ENCODE assay signal across 8 cellular contexts in the genomic region with DNA sequence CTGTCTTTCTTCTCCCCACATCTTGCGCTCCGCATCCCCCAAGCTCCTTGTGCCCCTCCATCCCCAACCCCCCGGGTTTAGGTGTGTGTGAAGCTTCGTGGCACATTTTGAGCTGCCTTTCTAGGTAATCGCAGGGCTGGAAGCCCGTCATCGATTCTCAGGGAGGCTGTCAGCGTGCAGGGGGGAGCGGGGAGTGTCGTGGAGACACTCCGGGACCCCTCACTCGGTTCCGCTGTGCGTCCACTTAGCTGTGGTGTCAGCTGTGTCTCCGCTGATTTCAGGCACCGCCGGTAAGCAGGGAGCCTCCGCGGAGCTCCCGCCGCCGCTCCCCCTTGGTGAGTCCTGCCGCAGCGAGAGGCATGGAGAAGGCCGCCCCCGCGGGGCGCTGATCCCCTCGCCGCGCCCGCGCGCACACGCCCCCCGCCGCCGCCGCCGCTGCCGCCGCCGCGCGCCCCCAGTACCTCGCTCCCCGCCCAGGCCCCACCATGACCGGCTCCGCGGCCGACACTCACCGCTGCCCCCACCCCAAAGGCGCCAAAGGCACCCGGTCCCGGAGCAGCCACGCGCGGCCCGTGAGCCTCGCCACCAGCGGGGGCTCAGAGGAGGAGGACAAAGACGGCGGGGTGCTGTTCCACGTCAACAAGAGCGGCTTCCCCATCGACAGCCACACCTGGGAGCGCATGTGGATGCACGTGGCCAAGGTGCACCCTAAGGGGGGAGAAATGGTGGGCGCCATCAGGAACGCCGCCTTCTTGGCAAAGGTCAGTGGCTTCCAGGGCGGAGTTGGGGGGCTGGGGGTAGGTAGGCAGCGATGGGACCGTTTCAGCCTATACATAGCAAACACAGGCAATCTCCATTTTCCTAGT. TPM values are rescaled to one million over a fixed set of nuclear protein-coding genes. Genes with fewer than 3 reads are reported as not detected.
DNase-seq lines count a peak whose midpoint lies in the region; FAIRE-seq and TF ChIP-seq lines count a peak whose summit lies in the region.

No MANE protein-coding gene starts in this region.

- H3K9ac ChIP-seq in H1 (replicated peaks in 1 of 4; ENCODE audit: extremely low read depth in 1 of 4, low read depth in 3 of 4, low read length in 3 of 4) = peak overlapping the region; percentile 57 to 79 (median 67); a peak in 6 of 7 replicates

- no peak overlapping the region for H3K14ac ChIP-seq in H1 (ENCODE audit: insufficient read length)

- CTCF ChIA-PET in H1 (lab: Charles Lee; ENCODE audit: partially characterized antibody) = interaction anchor here (0.6 to 4.3 kb wide), 13 partner anchors 12 to 474 kb away, joined by 3 to 52 read pairs (median 5); no protein-coding TSS in a partner anchor

- peaks cover 5 to 57% of the 10 kb centered on the region in 2 experiments; a peak in 3 of 4 replicates for H3K79me2 ChIP-seq in H1 (ENCODE audit: control insufficient read depth in 1 of 2, insufficient read depth in 2 of 2, low read length in 2 of 2)

- H3K9me3 Mint-ChIP-seq in neural crest cell = peaks cover 8% of the 10 kb centered on the region

- H3K4me3 ChIP-seq in MG63 (peak overlapping the region; percentile 48), H1 (ENCODE audit: extremely low read depth in 1 of 4, insufficient read depth in 2 of 4, low read depth in 3 of 4, low read length in 4 of 4) (peak overlapping the region; percentile 55 to 95 (median 94))

- no peak overlapping the region for H3K23ac ChIP-seq in H1 (ENCODE audit: insufficient read length)

- peak overlapping the region; percentile 88 for H3K4me3 Mint-ChIP-seq in neural crest cell

- no peak for TF ChIP-seq RAD21 in H1 (IDR thresholded peaks at IDR 0.05 in 1 of 2, conservative IDR thresholded peaks at IDR 0.05 in 1 of 2; ENCODE audit: low read depth in 2 of 2, low read length in 2 of 2)

- peak overlapping the region; percentile 14; the same call in 1 of the 2 replicates for H2BK15ac ChIP-seq in H1 (ENCODE audit: low read length)

- H3K4me1 Mint-ChIP-seq in neural crest cell = peaks cover 25% of the 10 kb centered on the region

- in situ Hi-C loops in KBM-7 (cut with MboI; ENCODE audit: low pct_unique_long_range_greater_than_20kb, low sequenced_read_pairs) = no loop called here

- H2BK120ac ChIP-seq in H1 (replicated peaks; ENCODE audit: low read depth, low read length) = no peak overlapping the region

- peak overlapping the region; percentile 14; the same call in 1 of the 2 replicates for H3K27ac ChIP-seq in H1 (ENCODE audit: low read depth, low read length)

- H2BK12ac ChIP-seq in H1 (ENCODE audit: low read depth, low read length) = no peak overlapping the region

- H3K9me3 ChIP-seq in MG63 = no peaks in the 10 kb centered on the region
- no peaks in the 10 kb centered on the region for H3K9me3 ChIP-seq in H1 (ENCODE audit: insufficient read depth in 2 of 2, low read depth in 1 of 2, low read length in 1 of 2)

- H4K91ac ChIP-seq in H1 (replicated peaks; ENCODE audit: insufficient read length, low read length) = no peak overlapping the region

- peak overlapping the region; percentile 93 for H3K4ac ChIP-seq in H1 (replicated peaks; ENCODE audit: insufficient read length, low read depth, low read length)

- H3K36me3 Mint-ChIP-seq in neural crest cell (ENCODE audit: low read depth) = no peaks in the 10 kb centered on the region

- H3K56ac ChIP-seq in H1 (replicated peaks; ENCODE audit: insufficient read length, low read depth, low read length) = peak overlapping the region; percentile 54

- H3K27me3 ChIP-seq in MG63 (peaks cover 18% of the 10 kb centered on the region), H1 (replicated peaks in 1 of 4; ENCODE audit: control insufficient read depth in 3 of 4, extremely low read depth in 1 of 4, insufficient read depth in 3 of 4, low read length in 3 of 4) (peaks cover 0 to 4% (median 0%) of the 10 kb centered on the region in 4 experiments; a peak in 1 of 7 replicates)

- peaks cover 4 to 23% (median 13%) of the 10 kb centered on the region in 4 experiments for H3K4me1 ChIP-seq in H1 (replicated peaks in 1 of 4; ENCODE audit: control insufficient read depth in 3 of 4, insufficient read depth in 4 of 4, low read length in 3 of 4)

- peak overlapping the region; percentile 91; the same call in 1 of the 2 replicates for H2BK5ac ChIP-seq in H1 (ENCODE audit: low read depth, low read length)

- no peak for FAIRE-seq in H1 (lab: Jason Lieb, UNC)

- H2AFZ ChIP-seq in H1 (ENCODE audit: low read length) = no peak overlapping the region

- POLR2A ChIA-PET in H1 (lab: Charles Lee; ENCODE audit: partially characterized antibody) = interaction anchor here (0.8 to 9.3 kb wide), 18 partner anchors 12 to 97 kb away, joined by 3 to 172 read pairs (median 6); partner anchors contain the start of gene FLVCR1

- peak overlapping the region; percentile 75; the same call in 1 of the 2 replicates for H4K8ac ChIP-seq in H1 (ENCODE audit: extremely low read depth, insufficient read depth, low read length)

- 4% methylated on average over 30 of the region's 74 CpGs; no CpG with 5 or more reads in 1 of the 2 experiments for WGBS in H1 (ENCODE audit: extremely low coverage in 1 of 2, insufficient coverage in 1 of 2, insufficient read length in 1 of 2, insufficient replicate concordance in 2 of 2, low coverage in 1 of 2, low lambda C conversion rate in 2 of 2, missing lambda C conversion rate in 1 of 2), 2 experiments

- peaks cover 15% of the 10 kb centered on the region for H3K23me2 ChIP-seq in H1 (ENCODE audit: low read depth, low read length)

- TF ChIP-seq POLR2A in H1 (IDR thresholded peaks at IDR 0.05; ENCODE audit: control extremely low read depth in 1 of 2, low read depth in 2 of 2, low read length in 2 of 2) = no peak

- H3K18ac ChIP-seq in H1 (ENCODE audit: extremely low read depth, low read length) = peak overlapping the region; percentile 81

- H3K27me3 Mint-ChIP-seq in neural crest cell (ENCODE audit: low read depth) = peaks cover 12% of the 10 kb centered on the region

- peaks cover 5% of the 10 kb centered on the region; the same call in 1 of the 2 replicates for H3K79me1 ChIP-seq in H1 (ENCODE audit: low read depth, low read length)

- DNase-seq in NCI-H146 (lab: John Stamatoyannopoulos, UW) (peak; percentile 19), NCI-H146 treated with DMSO at 0.1 percent for 48 hours (lab: John Stamatoyannopoulos, UW; ENCODE audit: unreplicated experiment) (no peak), MG63 (peak; percentile 11), H1 (ENCODE audit: low read depth in 1 of 2, low spot score in 2 of 2) (no peak), neural crest cell (ENCODE audit: low read depth, low spot score) (no peak), SW480 (ENCODE audit: low spot score) (no peak), CD1c-positive myeloid dendritic cell (ENCODE audit: extremely low spot score) (no peak), KBM-7 (no peak)

- no peak overlapping the region for H2AK5ac ChIP-seq in H1 (ENCODE audit: low read depth, low read length)

- TF ChIP-seq CTCF in H1 (IDR thresholded peaks at IDR 0.05; ENCODE audit: control extremely low read depth in 1 of 3, insufficient read depth in 1 of 3, low read depth in 1 of 3, low read length in 3 of 3) = no peak
- no peak for TF ChIP-seq CTCF in neural crest cell (conservative IDR thresholded peaks at IDR 0.05)

- H3K27ac Mint-ChIP-seq in neural crest cell (ENCODE audit: unreplicated experiment) = peak overlapping the region; percentile 68

- H2BK20ac ChIP-seq in H1 (ENCODE audit: low read length) = no peak overlapping the region

- no peak for TF ChIP-seq EP300 in H1 (IDR thresholded peaks at IDR 0.05; ENCODE audit: borderline replicate concordance in 1 of 2, low read depth in 2 of 2, low read length in 2 of 2)

- H3K36me3 ChIP-seq in MG63 (no peaks in the 10 kb centered on the region), H1 (ENCODE audit: control insufficient read depth in 2 of 4, insufficient read depth in 4 of 4, low read length in 3 of 4) (peaks cover 23 to 47% (median 35%) of the 10 kb centered on the region in 4 experiments)

- H4K20me1 ChIP-seq in H1 (replicated peaks in 1 of 2; ENCODE audit: control insufficient read depth in 1 of 2, insufficient read depth in 2 of 2, low read length in 2 of 2) = peaks cover 10 to 11% of the 10 kb centered on the region in 2 experiments

- peak overlapping the region; percentile 2 for H4K5ac ChIP-seq in H1 (ENCODE audit: insufficient read length, low read depth, low read length)

- H3K4me2 ChIP-seq in H1 (ENCODE audit: insufficient read depth in 1 of 2, low read depth in 2 of 2, low read length in 2 of 2) = peak overlapping the region; percentile 81 to 86

TF ChIP-seq in H1, 55 proteins besides CTCF, POLR2A, EP300 and RAD21 (continues in another document):
- TF ChIP-seq KDM4A (IDR thresholded peaks at IDR 0.05; ENCODE audit: low read depth, low read length, severe bottlenecking) = peak; percentile 62
- no peak for TF ChIP-seq TBP (IDR thresholded peaks at IDR 0.05; ENCODE audit: low read depth, low read length)
- TF ChIP-seq TAF1 (IDR thresholded peaks at IDR 0.05; ENCODE audit: low read depth, low read length) = no peak
- TF ChIP-seq MAX (IDR thresholded peaks at IDR 0.05) = peak; percentile 93
- no peak for TF ChIP-seq EZH2 (IDR thresholded peaks at IDR 0.05; ENCODE audit: low read depth, low read length, severe bottlenecking)
- TF ChIP-seq EGR1 (IDR thresholded peaks at IDR 0.05; ENCODE audit: borderline replicate concordance, low read depth, low read length) = no peak
- TF ChIP-seq E2F6 (IDR thresholded peaks at IDR 0.05) = peak; percentile 57; the same call in 1 of the 2 replicates
- peak; percentile 95 for TF ChIP-seq SAP30 (IDR thresholded peaks at IDR 0.05; ENCODE audit: insufficient read depth, insufficient replicate concordance, low read length)

RNA-seq across cellular contexts. Expression of gene VASH2, which starts 0.9 kb away (rescaled TPM):
- total RNA-seq in MG63 (2014; rRNA removed; shearing (Covaris generic); ENCODE audit: low replicate concordance) = not detected in 2 replicates
- total RNA-seq in H1 (2021; fragmentation: NEBNext Ultra II Directional; extraction: Animal tissue kit (Norgen Biotek cat#: 25700)) = 184 and 187 TPM in 2 replicates
- 44.0 and 51.4 TPM in 2 replicates for polyA plus RNA-seq in H1 (2011; rRNA removed)
- polyA plus RNA-seq in H1 (2011; cell fraction: cytosol; rRNA removed) = 58.3 TPM
- 162 TPM for polyA plus RNA-seq in H1 (2011; cell fraction: nucleus; rRNA removed)
- 80.3 to 102 TPM (median 93.1 TPM) in 4 replicates for polyA plus RNA-seq in H1 (2012, experiment 1 of 2)
- 13.9 TPM for polyA plus RNA-seq in H1 (2012, experiment 2 of 2)
- 125 TPM for polyA plus RNA-seq in H1 (2013, experiment 1 of 2)
- 109 TPM for polyA plus RNA-seq in H1 (2013, experiment 2 of 2)
- 145 and 147 TPM in 2 replicates for polyA minus RNA-seq in H1 (2011; rRNA and poly(A)+ RNA removed)
- polyA minus RNA-seq in H1 (2011; cell fraction: cytosol; rRNA and poly(A)+ RNA removed) = 113 TPM
- 237 TPM for polyA minus RNA-seq in H1 (2011; cell fraction: nucleus; rRNA and poly(A)+ RNA removed)
- 8.7 and 10.3 TPM in 2 replicates for total RNA-seq in neural crest cell

Comparison
In these comparisons a context has a peak if more than half of its experiments do, and no peak if none do; other contexts are left out.
1. DNase-seq: peak in NCI-H146 (single experiment) and MG63 (single experiment); none in NCI-H146 treated with DMSO at 0.1 percent for 48 hours (single experiment), H1 (0 of 2), neural crest cell (single experiment), SW480 (single experiment), CD1c-positive myeloid dendritic cell (single experiment) and KBM-7 (single experiment).
2. RNA of gene VASH2, which starts 0.9 kb away (total RNA-seq): 184 to 187 TPM in H1; 8.7 to 10.3 TPM in neural crest cell and not detected in MG63; every median in the first group is over 10 times any median in the second.